In genomic region chr5:132962429-132962928, GRCh38 we compare ENCODE assay signal across 8 cellular contexts. TPM values are rescaled to one million over a fixed set of nuclear protein-coding genes. Genes with fewer than 3 reads are reported as not detected.
DNase-seq lines count a peak whose midpoint lies in the region; ATAC-seq and TF ChIP-seq lines count a peak whose summit lies in the region.

No MANE protein-coding gene starts in this region.

- H3K9me3 Mint-ChIP-seq in central memory CD8-positive, alpha-beta T cell, result no peaks in the 10 kb centered on the region
- no peaks in the 10 kb centered on the region for H3K9me3 Mint-ChIP-seq in stimulated activated effector memory CD8-positive, alpha-beta T cell treated with anti-CD3 and anti-CD28 coated beads, Interleukin-12 subunit alpha, Interleukin-12 subunit beta, amount 100 ng/mL, for 72 hours

- DNase-seq in DMS79 (lab: John Stamatoyannopoulos, UW) (peak; percentile 1), RWPE2 (ENCODE audit: low spot score) (no peak), kidney epithelial cell (ENCODE audit: low read depth) (no peak)
- DNase-seq in central memory CD8-positive, alpha-beta T cell (ENCODE audit: low spot score in 2 of 2), result no peak
- peak in 1 of 2 donors; percentile 55 for DNase-seq in stimulated activated effector memory CD8-positive, alpha-beta T cell treated with anti-CD3 and anti-CD28 coated beads, Interleukin-12 subunit alpha, Interleukin-12 subunit beta, amount 100 ng/mL, for 72 hours (ENCODE audit: low spot score in 2 of 2)

- peak overlapping the region; percentile 70 for H3K9ac ChIP-seq in KMS-11

- H3K27me3 ChIP-seq in KMS-11 (ENCODE audit: insufficient read depth, low read depth), result no peaks in the 10 kb centered on the region
- H3K27me3 ChIP-seq in RWPE2 (ENCODE audit: insufficient read depth, poor library complexity, severe bottlenecking), result no peaks in the 10 kb centered on the region
- no peaks in the 10 kb centered on the region for H3K27me3 ChIP-seq in kidney epithelial cell (ENCODE audit: control insufficient read depth, insufficient read depth, low read length)

- peaks cover 24% of the 10 kb centered on the region for H3K36me3 Mint-ChIP-seq in central memory CD8-positive, alpha-beta T cell (ENCODE audit: insufficient read depth)
- H3K36me3 Mint-ChIP-seq in stimulated activated effector memory CD8-positive, alpha-beta T cell treated with anti-CD3 and anti-CD28 coated beads, Interleukin-12 subunit alpha, Interleukin-12 subunit beta, amount 100 ng/mL, for 72 hours, result peaks cover 37% of the 10 kb centered on the region

- peak overlapping the region; percentile 95 for H3K27ac Mint-ChIP-seq in central memory CD8-positive, alpha-beta T cell (ENCODE audit: low read depth)
- peak overlapping the region; percentile 99 for H3K27ac Mint-ChIP-seq in stimulated activated effector memory CD8-positive, alpha-beta T cell treated with anti-CD3 and anti-CD28 coated beads, Interleukin-12 subunit alpha, Interleukin-12 subunit beta, amount 100 ng/mL, for 72 hours

- no peaks in the 10 kb centered on the region for H4K20me1 ChIP-seq in KMS-11 (ENCODE audit: insufficient read depth)

- H3K4me1 Mint-ChIP-seq in central memory CD8-positive, alpha-beta T cell, result peaks cover 31% of the 10 kb centered on the region
- H3K4me1 Mint-ChIP-seq in stimulated activated effector memory CD8-positive, alpha-beta T cell treated with anti-CD3 and anti-CD28 coated beads, Interleukin-12 subunit alpha, Interleukin-12 subunit beta, amount 100 ng/mL, for 72 hours, result peaks cover 13% of the 10 kb centered on the region

- no peaks in the 10 kb centered on the region for H3K27me3 Mint-ChIP-seq in central memory CD8-positive, alpha-beta T cell

- H3K4me3 ChIP-seq in KMS-11 (IDR thresholded peaks at IDR 0.05; ENCODE audit: insufficient read depth, low read depth, low read length) (no peak overlapping the region), RWPE2 (ENCODE audit: severe bottlenecking) (peak overlapping the region; percentile 90), kidney epithelial cell (ENCODE audit: low read depth, low read length) (peak overlapping the region; percentile 96)

- H3K36me3 ChIP-seq in KMS-11 (ENCODE audit: insufficient read depth) (no peaks in the 10 kb centered on the region), RWPE2 (ENCODE audit: low read depth) (peaks cover 24% of the 10 kb centered on the region), kidney epithelial cell (ENCODE audit: control insufficient read depth, insufficient read depth, low read length) (no peaks in the 10 kb centered on the region)

- peaks cover 24% of the 10 kb centered on the region for H3K4me1 ChIP-seq in KMS-11 (ENCODE audit: low read depth, poor library complexity, severe bottlenecking)
- peaks cover 24% of the 10 kb centered on the region for H3K4me1 ChIP-seq in RWPE2 (ENCODE audit: insufficient read depth, poor library complexity, severe bottlenecking)

- TF ChIP-seq CTCF in KMS-11 (conservative IDR thresholded peaks at IDR 0.05; ENCODE audit: low read depth, low read length), result no peak
- no peak for TF ChIP-seq CTCF in RWPE2 (IDR thresholded peaks at IDR 0.05; ENCODE audit: poor library complexity, severe bottlenecking)
- no peak for TF ChIP-seq CTCF in kidney epithelial cell (IDR thresholded peaks at IDR 0.05; ENCODE audit: insufficient read depth, low read length, poor library complexity, severe bottlenecking)

- peak overlapping the region; percentile 95; the same call in 1 of the 2 replicates for H2AFZ ChIP-seq in KMS-11 (ENCODE audit: low read depth)

- no peak for ATAC-seq in RWPE2 (ENCODE audit: low read depth)
- ATAC-seq in central memory CD8-positive, alpha-beta T cell (replicated peaks; ENCODE audit: extremely low read depth, poor library complexity, severe bottlenecking), result no peak
- no peak for ATAC-seq in stimulated activated effector memory CD8-positive, alpha-beta T cell treated with anti-CD3 and anti-CD28 coated beads, Interleukin-12 subunit alpha, Interleukin-12 subunit beta, amount 100 ng/mL, for 72 hours
- no peak for ATAC-seq in HG02642 (IDR thresholded peaks at IDR 0.05; ENCODE audit: poor library complexity, unreplicated experiment)
- no peak for ATAC-seq in GM18868 (IDR thresholded peaks at IDR 0.05; ENCODE audit: unreplicated experiment)

- H3K27ac ChIP-seq in KMS-11, result peak overlapping the region; percentile 62
- H3K27ac ChIP-seq in RWPE2 (ENCODE audit: poor library complexity, severe bottlenecking), result peak overlapping the region; percentile 80

- H3K9me3 ChIP-seq in RWPE2 (ENCODE audit: severe bottlenecking), result no peaks in the 10 kb centered on the region

- peak overlapping the region; percentile 92 for H3K4me3 Mint-ChIP-seq in central memory CD8-positive, alpha-beta T cell
- H3K4me3 Mint-ChIP-seq in stimulated activated effector memory CD8-positive, alpha-beta T cell treated with anti-CD3 and anti-CD28 coated beads, Interleukin-12 subunit alpha, Interleukin-12 subunit beta, amount 100 ng/mL, for 72 hours, result peak overlapping the region; percentile 84

- peak overlapping the region; percentile 93 for H3K4me2 ChIP-seq in KMS-11

- H3K79me2 ChIP-seq in KMS-11 (ENCODE audit: insufficient read depth, low read depth), result peaks cover 54% of the 10 kb centered on the region

RNA-seq across cellular contexts. Expression of gene AFF4, which starts 1.0 kb away (rescaled TPM):
- 69.0 and 76.7 TPM in 2 replicates for total RNA-seq in kidney epithelial cell
